In genomic region chr10:7108141-7108540, GRCh38 we compare ENCODE assay signal across 5 cellular contexts.
"Had no signal": no experiment of that assay in that cellular context is flagged by ENCODE, and none has a peak within 500 bp of the region (broad histone marks: within the 10 kb centered on the region; RNA-seq: fewer than 3 reads in every experiment).

No MANE protein-coding gene starts in this region.

- H3K27ac Mint-ChIP-seq: GM23338, H9 had no signal

- ATAC-seq: GM23338 had no signal

- H3K4me1 Mint-ChIP-seq: GM23338, H9 had no signal

- H3K4me3 Mint-ChIP-seq: GM23338, H9 had no signal

- H3K4me3 ChIP-seq: GM23338 had no signal

- DNase-seq: H9, HCEC 1CT, IMR-90, KBM-7 had no signal
